ENCODE assay signal across 21 cellular contexts in genomic region chr3:118729546-118729945, GRCh38.
A peak's percentile ranks its signal among the peaks of the same experiment; 100 is the strongest.
DNase-seq lines count a peak whose midpoint lies in the region; ATAC-seq and TF ChIP-seq lines count a peak whose summit lies in the region.
"Had no signal": no experiment of that assay in that cellular context is flagged by ENCODE, and none has a peak within 500 bp of the region (broad histone marks: within the 10 kb centered on the region; RNA-seq: fewer than 3 reads in every experiment).

No MANE protein-coding gene starts in this region.

- H3K4me1 ChIP-seq in GM23338 (ENCODE audit: insufficient read depth) = peaks cover 9% of the 10 kb centered on the region; the same call in 1 of the 2 replicates
- no peaks in the 10 kb centered on the region for H3K4me1 ChIP-seq in PC-9 (replicated peaks; ENCODE audit: insufficient read depth)
- H3K4me1 ChIP-seq in mucosa of descending colon (ENCODE audit: low read depth) = no peaks in the 10 kb centered on the region

- H3K36me3 ChIP-seq in GM23338 (ENCODE audit: insufficient read depth) (no peaks in the 10 kb centered on the region), PC-9 (ENCODE audit: low read depth) (no peaks in the 10 kb centered on the region), mucosa of descending colon (ENCODE audit: low read depth) (no peaks in the 10 kb centered on the region)

- H3K27me3 Mint-ChIP-seq in GM23338 (ENCODE audit: insufficient read depth, low read depth, poor library complexity) (no peaks in the 10 kb centered on the region), WTC11 (ENCODE audit: low read depth) (no peaks in the 10 kb centered on the region)

- no peaks in the 10 kb centered on the region; the same call in 1 of the 2 replicates for H3K9me2 ChIP-seq in GM23338 (ENCODE audit: insufficient read depth)
- no peaks in the 10 kb centered on the region for H3K9me2 ChIP-seq in PC-9 (ENCODE audit: insufficient read depth)

- H3K4me3 ChIP-seq in GM23338 (no peak overlapping the region), PC-9 (no peak overlapping the region), mucosa of descending colon (no peak overlapping the region)

- H3F3A ChIP-seq in GM23338 (replicated peaks; ENCODE audit: low read depth) (no peaks in the 10 kb centered on the region), PC-9 (ENCODE audit: insufficient read depth, low read depth) (no peaks in the 10 kb centered on the region)

- ATAC-seq in GM23338 (no peak), WTC11 (peak; percentile 47), mucosa of descending colon (no peak)

- H3K4me3 Mint-ChIP-seq in GM23338 (no peak overlapping the region), WTC11 (no peak overlapping the region)
- H3K4me3 Mint-ChIP-seq: CD8-positive, alpha-beta memory T cell had no signal

- TF ChIP-seq CTCF in GM23338 (conservative IDR thresholded peaks at IDR 0.05; ENCODE audit: low read depth in 2 of 2) (peak; percentile 40 to 58), WTC11 (IDR thresholded peaks at IDR 0.05) (no peak), PC-9 (conservative IDR thresholded peaks at IDR 0.05) (no peak), mucosa of descending colon (IDR thresholded peaks at IDR 0.05) (no peak)

- no peak overlapping the region for H2AFZ ChIP-seq in GM23338
- H2AFZ ChIP-seq in PC-9 = no peak overlapping the region

- H4K20me1 ChIP-seq in GM23338 (replicated peaks; ENCODE audit: insufficient read depth) (no peaks in the 10 kb centered on the region), PC-9 (ENCODE audit: insufficient read depth) (no peaks in the 10 kb centered on the region)

- no peak overlapping the region for H3K27ac ChIP-seq in GM23338 (ENCODE audit: low read depth)
- no peak overlapping the region for H3K27ac ChIP-seq in PC-9

- H3K9me3 Mint-ChIP-seq in GM23338 (no peaks in the 10 kb centered on the region), WTC11 (no peaks in the 10 kb centered on the region)

- no peak overlapping the region for H3K4me2 ChIP-seq in GM23338
- H3K4me2 ChIP-seq in PC-9 = no peak overlapping the region

- DNase-seq in GM23338 (ENCODE audit: low spot score) (peak; percentile 30), M059J (ENCODE audit: low read depth) (peak; percentile 14), WTC11 (ENCODE audit: low spot score) (no peak), iPS-NIHi7 (ENCODE audit: extremely low spot score) (peak; percentile 22), PC-9 (no peak), kidney tubule cell (ENCODE audit: low spot score) (no peak), mucosa of descending colon (no peak)
- DNase-seq: 8988T; C1 segment of cervical spinal cord; Calu3; CD8-positive, alpha-beta memory T cell; DMS153; GOT3; NCI-H1105; NCI-H146; NCI-H2029; NCI-H226; NCI-H524; NCI-H774; OCI-M1; Right ventricle myocardium superior had no signal

- H3K79me2 ChIP-seq in GM23338 (replicated peaks; ENCODE audit: insufficient read depth) (no peaks in the 10 kb centered on the region), PC-9 (ENCODE audit: low read depth) (no peaks in the 10 kb centered on the region)

- H3K36me3 Mint-ChIP-seq in GM23338 (ENCODE audit: low read depth) (no peaks in the 10 kb centered on the region), WTC11 (no peaks in the 10 kb centered on the region)
- H3K36me3 Mint-ChIP-seq: CD8-positive, alpha-beta memory T cell had no signal

- intact Hi-C loops in PC-9 (cut with micrococcal nuclease; ENCODE audit: unreplicated experiment) = no loop called here
- intact Hi-C loops in mucosa of descending colon (cut with DNase I, micrococcal nuclease) = no loop called here

- peaks cover 8% of the 10 kb centered on the region; the same call in 2 of the 3 replicates for H3K4me1 Mint-ChIP-seq in GM23338
- peaks cover 14% of the 10 kb centered on the region for H3K4me1 Mint-ChIP-seq in WTC11
- H3K4me1 Mint-ChIP-seq: CD8-positive, alpha-beta memory T cell had no signal

- H3K9me3 ChIP-seq in PC-9 (ENCODE audit: insufficient read depth, low read depth) (no peaks in the 10 kb centered on the region), mucosa of descending colon (no peaks in the 10 kb centered on the region)

- POLR2A ChIA-PET in WTC11 (lab: Charles Lee) = no interaction called here
- POLR2A ChIA-PET in PC-9 (lab: Charles Lee; ENCODE audit: unreplicated experiment) = no interaction called here

- CTCF ChIA-PET in WTC11 (lab: Charles Lee) (interaction anchor here (1.4 kb wide), 2 partner anchors 31 to 69 kb away, joined by 3 to 7 read pairs; no protein-coding TSS in a partner anchor), PC-9 (lab: Charles Lee) (no interaction called here)

- H3K27ac Mint-ChIP-seq in GM23338 = no peak overlapping the region
- H3K27ac Mint-ChIP-seq in WTC11 = no peak overlapping the region
- H3K27ac Mint-ChIP-seq: CD8-positive, alpha-beta memory T cell had no signal

- BruUV-seq in PC-9 (replicated peaks; lab: Mats Ljungman, UMichigan) = no TSS peak

- H3K27me3 ChIP-seq in GM23338 (ENCODE audit: insufficient read depth) (no peaks in the 10 kb centered on the region), PC-9 (ENCODE audit: insufficient read depth, low read depth) (no peaks in the 10 kb centered on the region)

TF ChIP-seq in WTC11, 78 proteins besides CTCF, POLR2A, EP300 and RAD21:
- TF ChIP-seq ZBTB43 (CRISPR knock-in tag; IDR thresholded peaks at IDR 0.05) (no peak), NFYB (CRISPR knock-in tag; conservative IDR thresholded peaks at IDR 0.05; ENCODE audit: low read depth) (no peak), ZSCAN18 (CRISPR knock-in tag; IDR thresholded peaks at IDR 0.05) (no peak)

Comparison
In these comparisons a context has a peak if more than half of its experiments do, and no peak if none do; other contexts are left out.
1. DNase-seq: peak in GM23338 (single experiment), M059J (single experiment) and iPS-NIHi7 (single experiment); none in WTC11 (single experiment), PC-9 (0 of 2), kidney tubule cell (single experiment) and mucosa of descending colon (0 of 3).
2. CTCF ChIP-seq: peak in GM23338 (2 of 2); none in WTC11 (single experiment), PC-9 (single experiment) and mucosa of descending colon (single experiment).